ENCODE assay signal across 15 cellular contexts in the genomic region with DNA sequence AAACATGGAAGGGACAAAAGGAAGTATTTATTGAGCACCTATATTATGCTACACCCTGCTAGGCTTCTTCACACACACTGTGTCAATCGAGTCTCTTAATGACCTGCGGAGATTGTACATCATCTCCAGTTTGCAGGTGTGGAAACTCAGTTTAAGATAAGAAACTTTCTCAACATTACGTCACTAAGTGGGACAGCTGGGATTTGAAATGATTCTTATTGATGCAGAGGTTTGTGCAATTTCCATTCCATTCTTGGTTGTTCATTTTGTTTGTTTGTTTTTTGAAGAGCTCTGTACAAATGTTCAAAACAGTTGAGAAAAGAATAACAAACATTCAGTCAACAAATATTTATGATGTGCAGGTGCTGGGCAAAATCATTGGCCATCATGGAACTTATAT.
DNase-seq lines count a peak whose midpoint lies in the region; ATAC-seq and TF ChIP-seq lines count a peak whose summit lies in the region.
"Had no signal": no experiment of that assay in that cellular context is flagged by ENCODE, and none has a peak within 500 bp of the region (broad histone marks: within the 10 kb centered on the region; RNA-seq: fewer than 3 reads in every experiment).

No MANE protein-coding gene starts in this region.

- POLR2A ChIA-PET in HEK293 (lab: Yijun Ruan, JAX) = no interaction called here

- no peaks in the 10 kb centered on the region for H3K79me2 ChIP-seq in osteoblast (ENCODE audit: insufficient read depth, low read length)

- no peaks in the 10 kb centered on the region for H3K4me1 Mint-ChIP-seq in T-helper 2 cell treated with Interferon-gamma antibody and Interleukin-4, amounts not matched to agents 5 μg/mL and 100 μg/mL, for 36 hours (ENCODE audit: low read depth)

- DNase-seq in fibroblast of villous mesenchyme (ENCODE audit: low read depth) (peak; percentile 37), gastrocnemius medialis (no peak), activated T-cell treated with anti-CD3 and anti-CD28 coated beads for 4 hours (no peak), NCI-H2029 (lab: John Stamatoyannopoulos, UW) (no peak), osteoblast (ENCODE audit: insufficient read length, low spot score, missing footprints) (no peak)
- no peak for DNase-seq in T-helper 2 cell treated with Interferon-gamma antibody and Interleukin-4, amounts not matched to agents 5 μg/mL and 100 μg/mL, for 36 hours (ENCODE audit: low spot score)
- DNase-seq: ACHN; CD4-positive, CD25-positive, alpha-beta regulatory T cell; DMS 273 treated with DMSO at 0.1 percent for 48 hours; H7 had no signal

- no peak for TF ChIP-seq POLR2A in gastrocnemius medialis (IDR thresholded peaks at IDR 0.05)

- in situ Hi-C loops in gastrocnemius medialis (cut with MboI; ENCODE audit: low sequenced_read_pairs in 4 of 4) = no loop called here

- TF ChIP-seq CTCF in HEK293 (tag by site-specific recombination; IDR thresholded peaks at IDR 0.05) (no peak), VCaP (conservative IDR thresholded peaks at IDR 0.05) (no peak), fibroblast of villous mesenchyme (IDR thresholded peaks at IDR 0.05; ENCODE audit: insufficient read depth, low read depth, low read length) (no peak), gastrocnemius medialis (IDR thresholded peaks at IDR 0.05 in 4 of 5, conservative IDR thresholded peaks at IDR 0.05 in 1 of 5) (no peak), osteoblast (IDR thresholded peaks at IDR 0.05; ENCODE audit: extremely low read depth, low read depth, low read length) (no peak)

- H3K4me2 ChIP-seq in osteoblast (ENCODE audit: insufficient read depth, low read length) = no peak overlapping the region
- H3K4me2 ChIP-seq: BLaER1 treated with 17β-estradiol and CSF1 and Interleukin-3, amounts not matched to agents 10 nM and 100 nM; GM23338 had no signal

- no peak overlapping the region for H3K4me3 Mint-ChIP-seq in T-helper 2 cell treated with Interferon-gamma antibody and Interleukin-4, amounts not matched to agents 5 μg/mL and 100 μg/mL, for 36 hours
- H3K4me3 Mint-ChIP-seq: CD4-positive, CD25-positive, alpha-beta regulatory T cell; GM23338 had no signal

- H4K20me1 ChIP-seq in osteoblast (ENCODE audit: insufficient read depth, low read length) = no peaks in the 10 kb centered on the region
- H4K20me1 ChIP-seq: BLaER1 treated with 17β-estradiol and CSF1 and Interleukin-3, amounts not matched to agents 10 nM and 100 nM had no signal

- ATAC-seq in gastrocnemius medialis = no peak
- ATAC-seq: GM12878, GM23338 had no signal

- H3K36me3 ChIP-seq in HEK293 (ENCODE audit: control insufficient read depth in 2 of 2, insufficient read depth in 1 of 2, low read length in 2 of 2) = no peaks in the 10 kb centered on the region
- no peaks in the 10 kb centered on the region for H3K36me3 ChIP-seq in gastrocnemius medialis
- H3K36me3 ChIP-seq in osteoblast (ENCODE audit: insufficient read depth, low read length) = no peaks in the 10 kb centered on the region

- no peak overlapping the region for H2AFZ ChIP-seq in osteoblast (ENCODE audit: low read length)
- H2AFZ ChIP-seq: GM23338 had no signal

- H3K27ac ChIP-seq in HEK293 (ENCODE audit: extremely low read depth, low read depth, low read length) (no peak overlapping the region), VCaP (peak overlapping the region; percentile 99), gastrocnemius medialis (peak overlapping the region; percentile 81 to 93 (median 88)), osteoblast (ENCODE audit: low read depth, low read length) (no peak overlapping the region)

- intact Hi-C loops in gastrocnemius medialis (cut with DNase I; ENCODE audit: low total_unique reads) = no loop called here

- H3K4me3 ChIP-seq in HEK293 (ENCODE audit: low read depth, low read length) (no peak overlapping the region), fibroblast of villous mesenchyme (ENCODE audit: low read depth, low read length) (no peak overlapping the region), gastrocnemius medialis (no peak overlapping the region), osteoblast (ENCODE audit: insufficient read depth, low read length) (no peak overlapping the region)
- H3K4me3 ChIP-seq: BLaER1 treated with 17β-estradiol and CSF1 and Interleukin-3, amounts not matched to agents 10 nM and 100 nM; GM12878; GM23338 had no signal

- no peaks in the 10 kb centered on the region for H3K27me3 Mint-ChIP-seq in T-helper 2 cell treated with Interferon-gamma antibody and Interleukin-4, amounts not matched to agents 5 μg/mL and 100 μg/mL, for 36 hours (ENCODE audit: low read depth)
- H3K27me3 Mint-ChIP-seq: CD4-positive, CD25-positive, alpha-beta regulatory T cell had no signal

- H3K27ac Mint-ChIP-seq in T-helper 2 cell treated with Interferon-gamma antibody and Interleukin-4, amounts not matched to agents 5 μg/mL and 100 μg/mL, for 36 hours = no peak overlapping the region
- H3K27ac Mint-ChIP-seq: CD4-positive, CD25-positive, alpha-beta regulatory T cell had no signal

- peaks cover 16% of the 10 kb centered on the region for H3K4me1 ChIP-seq in HEK293 (ENCODE audit: control insufficient read depth, insufficient read depth, low read length)
- H3K4me1 ChIP-seq in gastrocnemius medialis = peaks cover 42 to 57% of the 10 kb centered on the region in 2 donors
- peaks cover 14% of the 10 kb centered on the region for H3K4me1 ChIP-seq in osteoblast (ENCODE audit: insufficient read depth, low read length)

- H3K27me3 ChIP-seq in gastrocnemius medialis (no peaks in the 10 kb centered on the region), osteoblast (ENCODE audit: insufficient read depth, low read length) (no peaks in the 10 kb centered on the region)
- H3K27me3 ChIP-seq: BLaER1 treated with 17β-estradiol and CSF1 and Interleukin-3, amounts not matched to agents 10 nM and 100 nM had no signal

- H3K36me3 Mint-ChIP-seq in T-helper 2 cell treated with Interferon-gamma antibody and Interleukin-4, amounts not matched to agents 5 μg/mL and 100 μg/mL, for 36 hours (ENCODE audit: low read depth) = no peaks in the 10 kb centered on the region
- H3K36me3 Mint-ChIP-seq: CD4-positive, CD25-positive, alpha-beta regulatory T cell had no signal

- H3K9me3 Mint-ChIP-seq in T-helper 2 cell treated with Interferon-gamma antibody and Interleukin-4, amounts not matched to agents 5 μg/mL and 100 μg/mL, for 36 hours = no peaks in the 10 kb centered on the region
- H3K9me3 Mint-ChIP-seq: CD4-positive, CD25-positive, alpha-beta regulatory T cell; GM23338 had no signal

- CTCF ChIA-PET in HEK293 (lab: Yijun Ruan, JAX) = interaction anchor here (1.1 kb wide), 1 partner anchor 27 kb away, joined by 3 read pairs; no protein-coding TSS in a partner anchor

- H3K9me3 ChIP-seq in HEK293 (ENCODE audit: control insufficient read depth, insufficient read depth, low read depth, low read length) = no peaks in the 10 kb centered on the region
- no peaks in the 10 kb centered on the region for H3K9me3 ChIP-seq in gastrocnemius medialis
- H3K9me3 ChIP-seq in osteoblast (ENCODE audit: low read depth, low read length) = no peaks in the 10 kb centered on the region
- H3K9me3 ChIP-seq: BLaER1 treated with 17β-estradiol and CSF1 and Interleukin-3, amounts not matched to agents 10 nM and 100 nM had no signal

TF ChIP-seq in HEK293, 187 proteins besides CTCF, POLR2A, EP300 and RAD21:
- TF ChIP-seq, protein P1, sequence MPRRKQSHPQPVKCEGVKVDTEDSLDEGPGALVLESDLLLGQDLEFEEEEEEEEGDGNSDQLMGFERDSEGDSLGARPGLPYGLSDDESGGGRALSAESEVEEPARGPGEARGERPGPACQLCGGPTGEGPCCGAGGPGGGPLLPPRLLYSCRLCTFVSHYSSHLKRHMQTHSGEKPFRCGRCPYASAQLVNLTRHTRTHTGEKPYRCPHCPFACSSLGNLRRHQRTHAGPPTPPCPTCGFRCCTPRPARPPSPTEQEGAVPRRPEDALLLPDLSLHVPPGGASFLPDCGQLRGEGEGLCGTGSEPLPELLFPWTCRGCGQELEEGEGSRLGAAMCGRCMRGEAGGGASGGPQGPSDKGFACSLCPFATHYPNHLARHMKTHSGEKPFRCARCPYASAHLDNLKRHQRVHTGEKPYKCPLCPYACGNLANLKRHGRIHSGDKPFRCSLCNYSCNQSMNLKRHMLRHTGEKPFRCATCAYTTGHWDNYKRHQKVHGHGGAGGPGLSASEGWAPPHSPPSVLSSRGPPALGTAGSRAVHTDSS (tag by site-specific recombination; IDR thresholded peaks at IDR 0.05) = no peak
- peak; percentile 53; the same call in 1 of the 2 replicates for TF ChIP-seq ZNF664 (tag by site-specific recombination; IDR thresholded peaks at IDR 0.05)

Comparison
In these comparisons a context has a peak if more than half of its experiments do, and no peak if none do; other contexts are left out.
1. H3K27ac ChIP-seq: peak in VCaP (single experiment) and gastrocnemius medialis (4 of 4); none in HEK293 (single experiment) and osteoblast (single experiment).